Comparison of ENCODE assay signal across 12 cellular contexts in the genomic region with DNA sequence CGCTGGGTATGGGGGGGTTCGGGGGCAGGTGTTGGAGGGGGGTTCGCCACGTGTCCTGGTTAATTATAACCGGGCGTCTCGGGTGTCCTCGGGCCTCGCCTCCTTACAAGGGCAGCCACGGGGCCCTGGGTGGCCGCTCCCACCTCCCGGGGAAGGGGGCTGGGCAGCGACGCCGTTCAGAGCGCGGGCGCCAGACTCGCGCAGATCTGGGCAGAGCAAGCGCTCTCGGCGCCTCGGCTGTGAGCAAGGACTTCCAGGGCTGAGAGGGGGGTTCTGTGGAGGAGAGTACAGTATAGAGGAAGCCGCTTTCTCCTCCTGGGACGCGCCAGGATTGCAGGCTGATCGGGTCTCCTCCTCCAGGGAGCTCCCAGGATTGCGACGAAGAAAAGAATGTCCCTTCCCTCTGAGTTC. TPM values are rescaled to one million over a fixed set of nuclear protein-coding genes. Genes with fewer than 3 reads are reported as not detected.
DNase-seq lines count a peak whose midpoint lies in the region; ATAC-seq and TF ChIP-seq lines count a peak whose summit lies in the region.
"Had no signal": no experiment of that assay in that cellular context is flagged by ENCODE, and none has a peak within 500 bp of the region (broad histone marks: within the 10 kb centered on the region; RNA-seq: fewer than 3 reads in every experiment).

No MANE protein-coding gene starts in this region.

- no peaks in the 10 kb centered on the region for H3K4me1 Mint-ChIP-seq in endothelial cell (ENCODE audit: unreplicated experiment)

- peak overlapping the region; percentile 98 to 100 (median 98) for H3K9ac ChIP-seq in skeletal muscle tissue (ENCODE audit: low read depth in 1 of 3, low read length in 3 of 3)

- TF ChIP-seq CTCF in endothelial cell (IDR thresholded peaks at IDR 0.05; ENCODE audit: unreplicated experiment), result no peak

- no peak overlapping the region for H3K27ac Mint-ChIP-seq in endothelial cell (ENCODE audit: unreplicated experiment)
- H3K27ac Mint-ChIP-seq: memory B cell had no signal

- H3K4me1 ChIP-seq in skeletal muscle tissue (ENCODE audit: control insufficient read depth in 3 of 3, insufficient read depth in 3 of 3, low read length in 3 of 3), result peaks cover 20 to 52% (median 34%) of the 10 kb centered on the region in 3 donors

- no peaks in the 10 kb centered on the region for H3K36me3 Mint-ChIP-seq in endothelial cell (ENCODE audit: low read depth, unreplicated experiment)
- H3K36me3 Mint-ChIP-seq: memory B cell had no signal

- H3K27me3 Mint-ChIP-seq in endothelial cell (ENCODE audit: unreplicated experiment), result peaks cover 11% of the 10 kb centered on the region

- ATAC-seq in GM18870 (IDR thresholded peaks at IDR 0.05; ENCODE audit: unreplicated experiment), result no peak

- no peaks in the 10 kb centered on the region for H3K9me3 Mint-ChIP-seq in endothelial cell (ENCODE audit: unreplicated experiment)
- H3K9me3 Mint-ChIP-seq: memory B cell had no signal

- peak overlapping the region; percentile 100 for H3K27ac ChIP-seq in skeletal muscle tissue (ENCODE audit: low read depth, low read length)

- H3K4me3 ChIP-seq in skeletal muscle tissue (ENCODE audit: low read length in 3 of 3), result peak overlapping the region; percentile 76 to 78 (median 77)

- H3K36me3 ChIP-seq in skeletal muscle tissue (ENCODE audit: control insufficient read depth in 3 of 3, insufficient read depth in 3 of 3, low read length in 3 of 3), result peaks cover 15 to 27% (median 15%) of the 10 kb centered on the region in 3 donors

- no peak overlapping the region for H3K4me3 Mint-ChIP-seq in endothelial cell (ENCODE audit: unreplicated experiment)
- H3K4me3 Mint-ChIP-seq: memory B cell had no signal

- H3K9me3 ChIP-seq in skeletal muscle tissue (ENCODE audit: control insufficient read depth in 3 of 3, low read length in 3 of 3), result no peaks in the 10 kb centered on the region

- H3K27me3 ChIP-seq in skeletal muscle tissue (ENCODE audit: control insufficient read depth in 3 of 3, insufficient read depth in 3 of 3, low read length in 3 of 3), result peaks cover 3 to 16% (median 7%) of the 10 kb centered on the region in 3 donors

- peak; percentile 47 for DNase-seq in DMS53 (lab: John Stamatoyannopoulos, UW)
- no peak for DNase-seq in DMS53 treated with DMSO at 0.1 percent for 48 hours (lab: John Stamatoyannopoulos, UW; ENCODE audit: unreplicated experiment)
- peak; percentile 26 for DNase-seq in dermis blood vessel endothelial cell
- DNase-seq in islet precursor cell, result peak; percentile 69
- no peak for DNase-seq in endothelial cell (ENCODE audit: low spot score)
- no peak for DNase-seq in GOT3 (lab: John Stamatoyannopoulos, UW)
- DNase-seq: ACHN; activated naive CD4-positive, alpha-beta T cell treated with anti-CD3 and anti-CD28 coated beads, Interleukin-2, amount 50 U/mL, for 16 hours had no signal

RNA-seq across cellular contexts. Expression of a gene that starts 1.0 kb away (rescaled TPM):
- total RNA-seq in dermis blood vessel endothelial cell (not detected in 2 replicates), skeletal muscle tissue (3,746 TPM), endothelial cell (ENCODE audit: unreplicated experiment) (not detected)
- total RNA-seq: OCI-LY7 had no signal

RNA-seq across cellular contexts. Expression of a gene that starts 16.9 kb away (rescaled TPM):
- total RNA-seq in dermis blood vessel endothelial cell, result 0.17 and 0.60 TPM in 2 replicates
- total RNA-seq in skeletal muscle tissue, result 0.52 TPM
- 0.44 TPM for total RNA-seq in endothelial cell (ENCODE audit: unreplicated experiment)
- total RNA-seq: OCI-LY7 had no signal

RNA-seq across cellular contexts. Expression of a gene that starts 46.7 kb away (rescaled TPM):
- 16.3 and 24.5 TPM in 2 replicates for total RNA-seq in dermis blood vessel endothelial cell
- 7.3 TPM for total RNA-seq in skeletal muscle tissue
- total RNA-seq in endothelial cell (ENCODE audit: unreplicated experiment), result 44.2 TPM

Comparison
In these comparisons a context has a peak if more than half of its experiments do, and no peak if none do; other contexts are left out.
1. DNase-seq: peak in DMS53 (single experiment), dermis blood vessel endothelial cell (single experiment) and islet precursor cell (single experiment); none in DMS53 treated with DMSO at 0.1 percent for 48 hours (single experiment), endothelial cell (single experiment) and GOT3 (single experiment).
2. RNA of a gene that starts 1.0 kb away (total RNA-seq): 3,746 TPM in skeletal muscle tissue (single experiment); not detected in endothelial cell (single experiment) and not detected in dermis blood vessel endothelial cell; every median in the first group is over 1,000 times any median in the second.